Comparison of ENCODE assay signal across 1 cellular context in genomic region chr9:15512889-15513288, GRCh38.
TF ChIP-seq lines count a peak whose summit lies in the region.

No MANE protein-coding gene starts in this region.

TF ChIP-seq in K562, 482 proteins besides CTCF, POLR2A, EP300 and RAD21:
- TF ChIP-seq ELK1 (CRISPR knock-in tag; IDR thresholded peaks at IDR 0.05) (no peak), NONO (IDR thresholded peaks at IDR 0.05; ENCODE audit: low read depth in 2 of 2, low read length in 1 of 2) (no peak), CHD7 (IDR thresholded peaks at IDR 0.05; ENCODE audit: low read depth, low read length) (no peak), XRCC4 (IDR thresholded peaks at IDR 0.05; ENCODE audit: extremely low read depth, insufficient read depth, insufficient read length) (no peak), JUN (IDR thresholded peaks at IDR 0.05; ENCODE audit: borderline replicate concordance, low read depth, low read length) (no peak), JUN (CRISPR knock-in tag; IDR thresholded peaks at IDR 0.05; ENCODE audit: borderline replicate concordance) (no peak), C11orf30 (IDR thresholded peaks at IDR 0.05; ENCODE audit: low read depth) (no peak), MBD1 (CRISPR knock-in tag; IDR thresholded peaks at IDR 0.05) (no peak), ATF1 (CRISPR knock-in tag; IDR thresholded peaks at IDR 0.05) (no peak), ATF1 (tag; IDR thresholded peaks at IDR 0.05) (no peak), ZNF551 (CRISPR knock-in tag; IDR thresholded peaks at IDR 0.05) (no peak), IRF9 (tag; IDR thresholded peaks at IDR 0.05) (no peak), E2F4 (CRISPR knock-in tag; IDR thresholded peaks at IDR 0.05; ENCODE audit: low read depth) (no peak), MBD2 (IDR thresholded peaks at IDR 0.05; ENCODE audit: borderline replicate concordance, low read depth) (no peak), TAF7 (tag; IDR thresholded peaks at IDR 0.05) (no peak), PHTF2 (CRISPR knock-in tag; IDR thresholded peaks at IDR 0.05) (no peak), ZNF184 (CRISPR knock-in tag; IDR thresholded peaks at IDR 0.05) (no peak), NUFIP1 (IDR thresholded peaks at IDR 0.05; ENCODE audit: partially characterized antibody) (no peak)
